9 cellular contexts compared by ENCODE assay signal in the genomic region with DNA sequence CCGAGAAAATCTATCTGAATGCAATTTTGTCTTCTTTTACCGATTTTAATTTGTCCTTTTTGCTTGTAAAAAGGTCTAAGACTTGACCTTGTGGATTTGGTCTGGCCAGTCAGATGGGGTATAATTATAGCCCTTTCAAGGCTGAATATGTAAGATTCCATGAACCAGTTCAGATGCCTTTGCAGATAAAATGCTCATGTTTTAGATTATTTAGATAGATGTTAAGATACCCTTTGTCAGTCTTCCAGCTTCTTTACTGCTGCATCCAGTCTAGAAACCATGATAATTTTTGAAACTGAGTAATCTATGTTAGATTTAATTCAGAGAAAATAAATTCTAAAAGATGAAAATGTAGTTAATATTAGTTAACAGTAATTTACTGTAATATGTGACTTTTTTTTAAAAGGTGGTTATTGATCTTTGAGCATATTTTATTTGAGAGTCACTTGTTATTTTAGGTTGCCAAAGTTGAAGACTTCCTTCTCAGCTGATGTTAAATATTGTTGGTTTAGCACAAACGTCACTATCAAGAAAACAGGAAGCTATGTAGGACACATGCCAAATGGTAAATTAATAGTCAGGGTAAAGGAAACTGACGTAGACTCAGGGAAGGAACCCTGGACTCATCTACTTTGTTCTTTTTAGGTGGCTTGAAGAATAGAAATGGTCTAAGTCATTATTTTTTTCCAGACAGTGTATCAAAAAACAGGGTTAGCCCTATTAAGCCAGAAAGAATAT. TPM values are rescaled to one million over a fixed set of nuclear protein-coding genes. Genes with fewer than 3 reads are reported as not detected.
A peak's percentile ranks its signal among the peaks of the same experiment; 100 is the strongest.
DNase-seq lines count a peak whose midpoint lies in the region; ATAC-seq, FAIRE-seq and TF ChIP-seq lines count a peak whose summit lies in the region.
"Had no signal": no experiment of that assay in that cellular context is flagged by ENCODE, and none has a peak within 500 bp of the region (broad histone marks: within the 10 kb centered on the region; RNA-seq: fewer than 3 reads in every experiment).

No MANE protein-coding gene starts in this region.

- H3K4me1 ChIP-seq in esophagus squamous epithelium (peaks cover 7 to 34% (median 17%) of the 10 kb centered on the region in 3 donors), pancreas (peaks cover 14 to 33% (median 31%) of the 10 kb centered on the region in 3 donors)

- intact Hi-C loops in esophagus squamous epithelium (cut with DNase I): no loop called here
- intact Hi-C loops in pancreas (cut with DNase I): no loop called here

- peak; percentile 70 to 89 (median 73) for ATAC-seq in pancreas

- WGBS in esophagus squamous epithelium, 2 donors: 38 to 52% methylated on average over 4 of the region's 4 CpGs
- WGBS in pancreas, 2 donors: 17 to 22% methylated on average over 4 of the region's 4 CpGs

- H3K36me3 ChIP-seq in esophagus squamous epithelium: no peaks in the 10 kb centered on the region
- H3K36me3 ChIP-seq in pancreas: no peaks in the 10 kb centered on the region

- H3K27me3 ChIP-seq in esophagus squamous epithelium: no peaks in the 10 kb centered on the region
- no peaks in the 10 kb centered on the region for H3K27me3 ChIP-seq in pancreas

- peak overlapping the region in 3 of 4 donors; percentile 45 to 68 (median 53) for H3K27ac ChIP-seq in esophagus squamous epithelium
- peak overlapping the region in 2 of 4 donors; percentile 53 to 62 for H3K27ac ChIP-seq in pancreas
- H3K27ac ChIP-seq: KMS-11 had no signal

- no peak for TF ChIP-seq POLR2A in esophagus squamous epithelium (IDR thresholded peaks at IDR 0.05)

- TF ChIP-seq CTCF in esophagus squamous epithelium (IDR thresholded peaks at IDR 0.05): no peak
- TF ChIP-seq CTCF in pancreas (IDR thresholded peaks at IDR 0.05): no peak

- FAIRE-seq in pancreas (lab: Jason Lieb, UNC): peak; percentile 87

- no peaks in the 10 kb centered on the region for H3K9me3 ChIP-seq in esophagus squamous epithelium
- H3K9me3 ChIP-seq in pancreas: no peaks in the 10 kb centered on the region

- DNase-seq in EL (peak; percentile 60), RPMI7951 (ENCODE audit: low read depth) (peak; percentile 20), esophagus squamous epithelium (lab: John Stamatoyannopoulos, UW) (no peak), pancreas (no peak), 8988T (no peak), NCI-H82 treated with DMSO at 0.1 percent for 48 hours (lab: John Stamatoyannopoulos, UW; ENCODE audit: unreplicated experiment) (no peak), ureter (ENCODE audit: low spot score) (no peak), ecto neural progenitor cell (ENCODE audit: low spot score) (no peak)

- H3K4me3 ChIP-seq in esophagus squamous epithelium (no peak overlapping the region), pancreas (no peak overlapping the region)

RNA-seq across cellular contexts. Expression of a gene that starts 29.8 kb away (rescaled TPM):
- total RNA-seq in RPMI7951 (2014; rRNA removed; shearing (Covaris generic)): 41.7 and 54.7 TPM in 2 replicates
- total RNA-seq in esophagus squamous epithelium: 10 to 100 TPM; 16.6 to 28.3 (median 24.3) TPM
- total RNA-seq in pancreas: 10 to 100 TPM; 12.7 to 21.3 (median 16.3) TPM
- 10 to 100 TPM in 1 of 2 donors, 1 to 10 TPM in 1; 9.4 to 15.5 TPM for polyA plus RNA-seq in pancreas
- total RNA-seq in ureter: 76.3 TPM

RNA-seq across cellular contexts. Expression of a gene that starts 30.1 kb away (rescaled TPM):
- 1.8 and 2.8 TPM in 2 replicates for total RNA-seq in RPMI7951 (2014; rRNA removed; shearing (Covaris generic))
- total RNA-seq in esophagus squamous epithelium (1 to 10 TPM; 1.4 to 5.2 (median 1.6) TPM), pancreas (1 to 10 TPM; 1.8 to 3.4 (median 2.4) TPM), ureter (5.2 TPM)
- polyA plus RNA-seq in pancreas: 1 to 10 TPM; 1.5 to 3.9 TPM

Comparison
In these comparisons a context has a peak if more than half of its experiments do, and no peak if none do; other contexts are left out.
1. DNase-seq: peak in EL (single experiment) and RPMI7951 (single experiment); none in esophagus squamous epithelium (single experiment), pancreas (0 of 6), 8988T (single experiment), NCI-H82 treated with DMSO at 0.1 percent for 48 hours (single experiment), ureter (single experiment) and ecto neural progenitor cell (single experiment).